Comparison of ENCODE assay signal across 8 cellular contexts in genomic region chr4:56979674-56980073, GRCh38. TPM values are rescaled to one million over a fixed set of nuclear protein-coding genes. Genes with fewer than 3 reads are reported as not detected.
DNase-seq lines count a peak whose midpoint lies in the region; ATAC-seq lines count a peak whose summit lies in the region.

No MANE protein-coding gene starts in this region.

- H3K27me3 ChIP-seq in right cardiac atrium (ENCODE audit: control insufficient read depth, insufficient read depth), result no peaks in the 10 kb centered on the region

- WGBS in right cardiac atrium, result 21% methylated on average over 12 of the region's 12 CpGs

- H3K4me3 ChIP-seq in right cardiac atrium (ENCODE audit: low read length) (peak overlapping the region; percentile 99), skin epidermis (peak overlapping the region; percentile 88 to 98 (median 90))

- H3K4me1 ChIP-seq in right cardiac atrium (ENCODE audit: control insufficient read depth, insufficient read depth, low read length), result peaks cover 10% of the 10 kb centered on the region

- H3K27ac ChIP-seq in right cardiac atrium (ENCODE audit: low read length), result peak overlapping the region; percentile 31
- peak overlapping the region in 17 of 21 experiments; percentile 65 to 94 (median 87) for H3K27ac ChIP-seq in skin epidermis

- ATAC-seq in right cardiac atrium, result no peak
- no peak for ATAC-seq in GM21423 (IDR thresholded peaks at IDR 0.05; ENCODE audit: unreplicated experiment)

- intact Hi-C loops in right cardiac atrium (cut with DNase I), result loop anchor here in 1 of 4 donors (10.0 kb wide), 1 partner anchor 65 kb away; no protein-coding TSS in a partner anchor

- DNase-seq in COLO668 (lab: John Stamatoyannopoulos, UW; ENCODE audit: unreplicated experiment) (peak; percentile 24), NAMALWA (ENCODE audit: low spot score) (peak; percentile 65), right cardiac atrium (peak in 2 of 3 donors; percentile 24 to 45), retina (no peak), GOT3 (lab: John Stamatoyannopoulos, UW) (no peak)
- DNase-seq in activated effector memory CD4-positive, alpha-beta T cell treated with anti-CD3 and anti-CD28 coated beads, Interleukin-2, amount 50 U/mL, for 16 hours, result peak; percentile 80

- H3K9me3 ChIP-seq in right cardiac atrium (ENCODE audit: control insufficient read depth, low read length), result no peaks in the 10 kb centered on the region

RNA-seq across cellular contexts. Expression of gene POLR2B, which starts 1.0 kb away (rescaled TPM):
- total RNA-seq in right cardiac atrium, result 10 to 100 TPM; 69.3 to 80.9 (median 73.9) TPM
- 38.1 TPM for polyA plus RNA-seq in right cardiac atrium

RNA-seq across cellular contexts. Expression of gene NOA1, which starts 2.3 kb away (rescaled TPM):
- 10 to 100 TPM in 2 of 4 donors, 1 to 10 TPM in 2; 8.4 to 12.5 (median 10.5) TPM for total RNA-seq in right cardiac atrium
- polyA plus RNA-seq in right cardiac atrium, result 7.8 TPM

Comparison
In these comparisons a context has a peak if more than half of its experiments do, and no peak if none do; other contexts are left out.
1. DNase-seq: peak in COLO668 (single experiment), NAMALWA (single experiment), activated effector memory CD4-positive, alpha-beta T cell treated with anti-CD3 and anti-CD28 coated beads, Interleukin-2, amount 50 U/mL, for 16 hours (single experiment) and right cardiac atrium (2 of 3); none in retina (single experiment) and GOT3 (single experiment).